Comparison of ENCODE assay signal across 30 cellular contexts in the genomic region with DNA sequence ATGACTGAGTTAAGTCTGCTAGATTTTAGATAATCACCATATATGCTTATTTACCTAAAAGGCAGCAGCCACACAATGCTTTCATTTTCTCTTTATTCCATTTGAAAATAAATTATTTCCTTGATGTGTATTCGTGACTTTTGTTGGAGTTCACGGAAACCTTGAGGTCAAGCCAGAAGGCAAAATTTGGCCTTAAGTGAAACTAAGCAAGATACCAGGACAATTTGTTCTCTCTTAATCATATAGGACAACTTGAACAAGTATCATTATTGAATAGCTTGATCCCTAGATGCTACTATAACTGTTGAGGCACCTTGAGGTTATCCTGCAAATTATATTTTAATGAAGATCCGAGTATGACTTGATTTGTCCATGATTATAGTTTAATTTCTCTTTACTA.
"Had no signal": no experiment of that assay in that cellular context is flagged by ENCODE, and none has a peak within 500 bp of the region (broad histone marks: within the 10 kb centered on the region; RNA-seq: fewer than 3 reads in every experiment).

No MANE protein-coding gene starts in this region.

- H3K27me3 Mint-ChIP-seq: dendritic cell treated with granulocyte-macrophage colony-stimulating factor and Interleukin-4, amounts not matched to agents 40 ng/mL and 50 ng/mL, for 4 days; effector memory CD8-positive, alpha-beta T cell; naive B cell; naive thymus-derived CD8-positive, alpha-beta T cell had no signal

- H3K9me3 ChIP-seq: colonic mucosa, esophagus squamous epithelium, gastrocnemius medialis, lower lobe of right lung, mucosa of descending colon had no signal

- ATAC-seq: effector memory CD8-positive, alpha-beta T cell; esophagus mucosa; gastrocnemius medialis; heart right ventricle; left colon; left lobe of liver; lower lobe of right lung; mucosa of descending colon; naive thymus-derived CD8-positive, alpha-beta T cell had no signal

- H3K4me1 ChIP-seq: colonic mucosa, esophagus squamous epithelium, gastrocnemius medialis, left ventricle myocardium inferior, lower lobe of right lung had no signal

- H3K4me3 ChIP-seq: colonic mucosa, esophagus squamous epithelium, gastrocnemius medialis, heart right ventricle, left ventricle myocardium inferior, lower lobe of right lung, mucosa of descending colon had no signal

- H3K36me3 ChIP-seq: colonic mucosa, esophagus squamous epithelium, gastrocnemius medialis, heart right ventricle, left ventricle myocardium inferior, lower lobe of right lung had no signal

- H3K9me3 Mint-ChIP-seq: endodermal cell had no signal

- H3K36me3 Mint-ChIP-seq: immature natural killer cell; mesothelial cell of epicardium; naive B cell; naive thymus-derived CD8-positive, alpha-beta T cell had no signal

- H3K27ac ChIP-seq: colonic mucosa, epithelial cell of prostate, esophagus squamous epithelium, gastrocnemius medialis, heart right ventricle, left ventricle myocardium inferior, lower lobe of right lung had no signal

- H3K27me3 ChIP-seq: colonic mucosa, esophagus squamous epithelium, gastrocnemius medialis, heart right ventricle had no signal

- DNase-seq: colonic mucosa; cortex of kidney; effector CD8-positive, alpha-beta T cell; effector memory CD8-positive, alpha-beta T cell; endodermal cell; erythroblast; esophagus squamous epithelium; foreskin fibroblast; foreskin melanocyte; gastrocnemius medialis; glutamatergic neuron; head of caudate nucleus; heart right ventricle; hypothalamus; immature natural killer cell; islet precursor cell; kidney; kidney glomerular epithelial cell; left colon; left ventricle myocardium inferior; lower lobe of right lung; mesenchymal stem cell; mucosa of descending colon; naive B cell; naive thymus-derived CD8-positive, alpha-beta T cell had no signal

- H3K4me3 Mint-ChIP-seq: dendritic cell treated with granulocyte-macrophage colony-stimulating factor and Interleukin-4, amounts not matched to agents 40 ng/mL and 50 ng/mL, for 4 days; effector memory CD8-positive, alpha-beta T cell; endodermal cell; immature natural killer cell; mesothelial cell of epicardium; naive B cell; naive thymus-derived CD8-positive, alpha-beta T cell had no signal

- H3K27ac Mint-ChIP-seq: dendritic cell treated with granulocyte-macrophage colony-stimulating factor and Interleukin-4, amounts not matched to agents 40 ng/mL and 50 ng/mL, for 4 days; effector memory CD8-positive, alpha-beta T cell; endodermal cell; immature natural killer cell; mesothelial cell of epicardium; naive B cell; naive thymus-derived CD8-positive, alpha-beta T cell had no signal

- H3K4me1 Mint-ChIP-seq: endodermal cell; naive B cell; naive thymus-derived CD8-positive, alpha-beta T cell had no signal
